23 cellular contexts compared by ENCODE assay signal in the genomic region with DNA sequence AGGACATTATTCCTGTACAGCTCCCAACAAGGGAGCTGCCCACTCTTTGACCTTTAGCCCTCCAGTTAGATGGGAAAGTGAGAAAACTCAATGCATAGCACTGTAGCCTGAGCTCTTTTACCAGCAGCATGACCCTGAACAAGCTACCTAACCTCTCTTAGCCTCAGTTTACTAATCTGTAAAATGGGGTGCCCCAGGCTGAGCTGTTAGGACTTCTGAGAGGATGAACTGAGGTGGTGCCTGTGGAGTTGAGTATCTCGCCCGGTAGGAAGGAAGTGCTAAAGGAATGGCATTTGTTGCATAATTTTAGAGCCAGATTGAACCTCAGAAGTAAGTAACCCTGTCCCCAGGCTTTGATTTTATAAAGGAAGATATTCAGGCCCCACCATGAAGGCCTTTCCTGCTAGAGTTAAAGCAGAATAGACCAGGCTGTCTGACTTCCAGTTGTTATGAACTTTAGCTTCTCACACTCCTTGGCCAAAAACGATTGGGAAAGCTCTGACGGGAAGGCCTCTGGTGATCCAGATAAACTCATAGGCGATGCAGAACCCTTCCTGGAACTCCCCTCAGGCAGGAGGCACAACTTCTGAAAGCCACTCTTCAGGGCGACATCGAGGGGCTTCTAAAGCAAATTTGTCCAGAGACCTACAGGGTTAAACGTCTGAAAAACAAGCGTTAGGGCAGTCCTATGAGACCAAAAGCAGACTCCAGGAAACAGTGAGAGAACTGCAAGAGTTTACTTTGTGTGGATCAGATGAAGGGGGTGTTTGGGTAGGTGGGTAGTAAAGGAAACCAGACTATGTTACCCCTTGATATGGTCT. TPM values are rescaled to one million over a fixed set of nuclear protein-coding genes. Genes with fewer than 3 reads are reported as not detected.
A peak's percentile ranks its signal among the peaks of the same experiment; 100 is the strongest.
DNase-seq lines count a peak whose midpoint lies in the region; ATAC-seq, FAIRE-seq and TF ChIP-seq lines count a peak whose summit lies in the region.
"Had no signal": no experiment of that assay in that cellular context is flagged by ENCODE, and none has a peak within 500 bp of the region (broad histone marks: within the 10 kb centered on the region; RNA-seq: fewer than 3 reads in every experiment).

No MANE protein-coding gene starts in this region.

- H3K36me3 ChIP-seq in right atrium auricular region (no peaks in the 10 kb centered on the region), esophagus muscularis mucosa (no peaks in the 10 kb centered on the region), HepG2 (replicated peaks in 1 of 2; ENCODE audit: control insufficient read depth in 1 of 2, insufficient read depth in 2 of 2, low read length in 2 of 2) (no peaks in the 10 kb centered on the region; a peak in 2 of 5 replicates), smooth muscle cell (ENCODE audit: low read depth) (no peaks in the 10 kb centered on the region)
- H3K36me3 ChIP-seq: BE2C had no signal

- intact Hi-C loops in cardiac septum (cut with DNase I) = no loop called here
- intact Hi-C loops in esophagus muscularis mucosa (cut with DNase I) = no loop called here
- intact Hi-C loops in HepG2 (cut with micrococcal nuclease; ENCODE audit: unreplicated experiment) = no loop called here
- intact Hi-C loops in CD4-positive, alpha-beta T cell (cut with DNase I, micrococcal nuclease) = no loop called here

- H3K27ac Mint-ChIP-seq in CD4-positive, alpha-beta T cell = no peak overlapping the region
- H3K27ac Mint-ChIP-seq: CD4-positive, CD25-positive, alpha-beta regulatory T cell; HFFc6 had no signal

- no peak for ATAC-seq in HepG2
- ATAC-seq in CD4-positive, alpha-beta T cell (ENCODE audit: poor library complexity) = no peak
- ATAC-seq: HCT116 had no signal

- H3K9ac ChIP-seq in HepG2 (ENCODE audit: insufficient read depth, low read depth, low read length) (0 out of 2 replicates have a peak overlapping the region, but pooled peaks have one; percentile 2), smooth muscle cell (ENCODE audit: low read depth) (no peak overlapping the region)

- no peaks in the 10 kb centered on the region for H3F3A ChIP-seq in smooth muscle cell (ENCODE audit: low read depth)

- no peak for TF ChIP-seq CTCF in right atrium auricular region (IDR thresholded peaks at IDR 0.05)
- TF ChIP-seq CTCF in esophagus muscularis mucosa (IDR thresholded peaks at IDR 0.05) = no peak
- no peak for TF ChIP-seq CTCF in HepG2 (CRISPR knock-in tag; IDR thresholded peaks at IDR 0.05)
- no peak for TF ChIP-seq CTCF in smooth muscle cell (IDR thresholded peaks at IDR 0.05; ENCODE audit: borderline replicate concordance, insufficient read depth, poor library complexity, severe bottlenecking)
- no peak for TF ChIP-seq CTCF in CD4-positive, alpha-beta T cell (IDR thresholded peaks at IDR 0.05)

- CTCF ChIA-PET in HepG2 (lab: Yijun Ruan, JAX; ENCODE audit: low intra/inter-chr PET ratio, low total read pairs) = no interaction called here
- CTCF ChIA-PET in CD4-positive, alpha-beta T cell (lab: Charles Lee) = no interaction called here

- TF ChIP-seq RAD21 in HepG2 (CRISPR knock-in tag; IDR thresholded peaks at IDR 0.05) = no peak

- 74% methylated on average over 9 of the region's 9 CpGs for WGBS in esophagus muscularis mucosa
- 75% methylated on average over 9 of the region's 9 CpGs for WGBS in HepG2 (ENCODE audit: low lambda C conversion rate)
- WGBS in smooth muscle cell (ENCODE audit: low lambda C conversion rate) = 86% methylated on average over 9 of the region's 9 CpGs

- no peaks in the 10 kb centered on the region for H3K36me3 Mint-ChIP-seq in CD4-positive, alpha-beta T cell (ENCODE audit: low read depth)
- H3K36me3 Mint-ChIP-seq: CD4-positive, CD25-positive, alpha-beta regulatory T cell had no signal

- in situ Hi-C loops in HepG2 (cut with HindIII; ENCODE audit: extremely low pct_ligation_motif_present, low pct_unique_long_range_greater_than_20kb) = no loop called here

- BruUV-seq in HepG2 (replicated peaks; lab: Mats Ljungman, UMichigan) = no TSS peak

- no peaks in the 10 kb centered on the region for H4K20me1 ChIP-seq in HepG2 (ENCODE audit: insufficient read depth, low read length)
- no peaks in the 10 kb centered on the region for H4K20me1 ChIP-seq in smooth muscle cell (ENCODE audit: low read depth)

- no peaks in the 10 kb centered on the region for H3K4me1 ChIP-seq in right atrium auricular region
- H3K4me1 ChIP-seq in esophagus muscularis mucosa = no peaks in the 10 kb centered on the region
- peaks cover 77% of the 10 kb centered on the region for H3K4me1 ChIP-seq in HepG2 (ENCODE audit: insufficient read depth, low read length)
- no peaks in the 10 kb centered on the region for H3K4me1 ChIP-seq in smooth muscle cell (ENCODE audit: low read depth)
- H3K4me1 ChIP-seq: BE2C had no signal

- H2AFZ ChIP-seq in HepG2 (ENCODE audit: low read length) (no peak overlapping the region), smooth muscle cell (ENCODE audit: low read depth) (no peak overlapping the region)

- TF ChIP-seq EP300 in esophagus muscularis mucosa (IDR thresholded peaks at IDR 0.05) = no peak
- no peak for TF ChIP-seq EP300 in HepG2 (IDR thresholded peaks at IDR 0.05; ENCODE audit: low read depth in 2 of 2, low read length in 2 of 2)
- no peak for TF ChIP-seq EP300 in HepG2 (CRISPR knock-in tag; IDR thresholded peaks at IDR 0.05; ENCODE audit: borderline replicate concordance)

- TF ChIP-seq POLR2A in esophagus muscularis mucosa (IDR thresholded peaks at IDR 0.05; ENCODE audit: low read depth) = no peak
- no peak for TF ChIP-seq POLR2A in HepG2 (IDR thresholded peaks at IDR 0.05; ENCODE audit: insufficient read depth in 1 of 2, low read depth in 2 of 2, low read length in 2 of 2)

- H3K4me3 ChIP-seq in right atrium auricular region = no peak overlapping the region
- H3K4me3 ChIP-seq in esophagus muscularis mucosa = no peak overlapping the region
- no peak overlapping the region for H3K4me3 ChIP-seq in HepG2 (replicated peaks in 1 of 3; ENCODE audit: insufficient read depth in 1 of 3, low read depth in 2 of 3, low read length in 3 of 3)
- no peak overlapping the region for H3K4me3 ChIP-seq in smooth muscle cell

- no peak for FAIRE-seq in HepG2 (lab: Jason Lieb, UNC)
- FAIRE-seq: D721Med, GM12892 had no signal

- H3K4me2 ChIP-seq in HepG2 (ENCODE audit: low read depth, low read length) = peak overlapping the region; percentile 2; the same call in 1 of the 2 replicates
- H3K4me2 ChIP-seq in smooth muscle cell = no peak overlapping the region

- H3K27ac ChIP-seq in right atrium auricular region (no peak overlapping the region), esophagus muscularis mucosa (replicated peaks in 1 of 4) (no peak overlapping the region), HepG2 (ENCODE audit: extremely low read length, insufficient read depth, low read length) (peak overlapping the region; percentile 97), smooth muscle cell (ENCODE audit: low read depth) (no peak overlapping the region)
- H3K27ac ChIP-seq in CD4-positive, alpha-beta T cell (ENCODE audit: low read depth, low read length) = no peak overlapping the region

- POLR2A ChIA-PET in HepG2 (lab: Yijun Ruan, JAX) = interaction anchor here (0.7 kb wide), 2 partner anchors 19 to 21 kb away, joined by 3 read pairs; no protein-coding TSS in a partner anchor
- POLR2A ChIA-PET in CD4-positive, alpha-beta T cell (lab: Charles Lee) = no interaction called here

- peak; percentile 58 for DNase-seq in right atrium auricular region (ENCODE audit: low spot score)
- no peak for DNase-seq in cardiac septum (ENCODE audit: low spot score)
- DNase-seq in esophagus muscularis mucosa (ENCODE audit: extremely low spot score) = peak; percentile 77
- no peak for DNase-seq in HepG2 (ENCODE audit: low spot score)
- DNase-seq in stimulated activated CD8-positive, alpha-beta memory T cell treated with anti-CD3 and anti-CD28 coated beads, Interleukin-4, amount 100 ng/mL, for 48 hours = peak; percentile 10
- no peak for DNase-seq in smooth muscle cell (lab: John Stamatoyannopoulos, UW; ENCODE audit: unreplicated experiment)
- no peak for DNase-seq in Ammon's horn (ENCODE audit: low spot score)
- DNase-seq in CD4-positive, alpha-beta T cell = no peak
- DNase-seq: BE2C; C1 segment of cervical spinal cord; Caco-2; CD4-positive, CD25-positive, alpha-beta regulatory T cell; DMS153; DMS79; GDM1; GOT3; H7; HFFc6 had no signal

- H3K27me3 Mint-ChIP-seq in CD4-positive, alpha-beta T cell = peaks cover 11% of the 10 kb centered on the region

- no peaks in the 10 kb centered on the region for H3K4me1 Mint-ChIP-seq in CD4-positive, alpha-beta T cell (ENCODE audit: low read depth)
- H3K4me1 Mint-ChIP-seq: CD4-positive, CD25-positive, alpha-beta regulatory T cell had no signal

- H3K9me3 ChIP-seq in right atrium auricular region = no peaks in the 10 kb centered on the region
- no peaks in the 10 kb centered on the region for H3K9me3 ChIP-seq in esophagus muscularis mucosa
- no peaks in the 10 kb centered on the region for H3K9me3 ChIP-seq in HepG2 (ENCODE audit: low read length)
- no peaks in the 10 kb centered on the region for H3K9me3 ChIP-seq in smooth muscle cell (replicated peaks; ENCODE audit: low read depth)
- H3K9me3 ChIP-seq in CD4-positive, alpha-beta T cell (ENCODE audit: control insufficient read depth, low read length) = no peaks in the 10 kb centered on the region
- H3K9me3 ChIP-seq: BE2C, Caco-2 had no signal

- no peaks in the 10 kb centered on the region for H3K27me3 ChIP-seq in right atrium auricular region
- peaks cover 0 to 3% (median 0%) of the 10 kb centered on the region in 4 donors for H3K27me3 ChIP-seq in esophagus muscularis mucosa
- no peaks in the 10 kb centered on the region; a peak in 1 of 5 replicates for H3K27me3 ChIP-seq in HepG2 (ENCODE audit: control insufficient read depth in 1 of 2, insufficient read depth in 2 of 2, low read length in 2 of 2)
- no peaks in the 10 kb centered on the region for H3K27me3 ChIP-seq in smooth muscle cell (ENCODE audit: low read depth)
- H3K27me3 ChIP-seq in CD4-positive, alpha-beta T cell (ENCODE audit: control insufficient read depth, insufficient read depth, low read length) = no peaks in the 10 kb centered on the region
- H3K27me3 ChIP-seq: BE2C had no signal

- H3K4me3 Mint-ChIP-seq in CD4-positive, alpha-beta T cell = no peak overlapping the region
- H3K4me3 Mint-ChIP-seq: CD4-positive, CD25-positive, alpha-beta regulatory T cell; HFFc6 had no signal

- H3K9me3 Mint-ChIP-seq in CD4-positive, alpha-beta T cell = no peaks in the 10 kb centered on the region

- H3K79me2 ChIP-seq in HepG2 (ENCODE audit: insufficient read depth, low read length) = peaks cover 19% of the 10 kb centered on the region
- no peaks in the 10 kb centered on the region for H3K79me2 ChIP-seq in smooth muscle cell (ENCODE audit: low read depth)

RNA-seq across cellular contexts. Expression of gene SERPINA10, which starts 2.5 kb away (rescaled TPM):
- total RNA-seq in right atrium auricular region = not detected
- total RNA-seq in cardiac septum = not detected
- not detected for total RNA-seq in esophagus muscularis mucosa
- 12.1 and 20.1 TPM in 2 replicates for total RNA-seq in HepG2 (2016; rRNA removed; fragmentation: Illumina TruSeq; extraction: Trizol)
- 2.9 and 3.2 TPM in 2 replicates for total RNA-seq in HepG2 (2016; cell fraction: cytosol; rRNA removed; fragmentation: Illumina TruSeq; extraction: Trizol; ENCODE audit: low read depth)
- total RNA-seq in HepG2 (2016; cell fraction: insoluble cytoplasmic fraction; rRNA removed; fragmentation: Illumina TruSeq; extraction: Trizol) = 12.4 and 19.4 TPM in 2 replicates
- total RNA-seq in HepG2 (2016; cell fraction: membrane; rRNA removed; fragmentation: Illumina TruSeq; extraction: Trizol) = 7.0 and 7.6 TPM in 2 replicates
- 15.9 and 21.0 TPM in 2 replicates for total RNA-seq in HepG2 (2016; cell fraction: nucleus; rRNA removed; fragmentation: Illumina TruSeq; extraction: Trizol)
- polyA plus RNA-seq in HepG2 (2011; rRNA removed) = 17.3 and 20.2 TPM in 2 replicates
- polyA plus RNA-seq in HepG2 (2011; cell fraction: cytosol; rRNA removed) = 11.5 and 15.3 TPM in 2 replicates
- polyA plus RNA-seq in HepG2 (2011; cell fraction: nucleus; rRNA removed) = 5.4 and 6.4 TPM in 2 replicates
- polyA plus RNA-seq in HepG2 (2012) = 14.6 and 20.7 TPM in 2 replicates
- polyA plus RNA-seq in HepG2 (2016; cell fraction: cytosol; fragmentation: Illumina TruSeq; extraction: Trizol; ENCODE audit: low read depth) = 1.4 and 1.5 TPM in 2 replicates
- polyA plus RNA-seq in HepG2 (2016; cell fraction: insoluble cytoplasmic fraction; fragmentation: Illumina TruSeq; extraction: Trizol; ENCODE audit: low read depth) = 9.7 and 11.2 TPM in 2 replicates
- polyA plus RNA-seq in HepG2 (2016; cell fraction: membrane; fragmentation: Illumina TruSeq; extraction: Trizol; ENCODE audit: low read depth) = 3.7 and 4.1 TPM in 2 replicates
- 22.0 and 24.2 TPM in 2 replicates for polyA plus RNA-seq in HepG2 (2016; cell fraction: nucleus; fragmentation: Illumina TruSeq; extraction: Trizol; ENCODE audit: insufficient read depth, low read depth)
- polyA minus RNA-seq in HepG2 (2011; rRNA and poly(A)+ RNA removed; ENCODE audit: low replicate concordance) = 26.7 TPM in 1 of 2 replicates, not detected in the other
- 15.7 and 16.5 TPM in 2 replicates for polyA minus RNA-seq in HepG2 (2011; cell fraction: cytosol; rRNA and poly(A)+ RNA removed)
- polyA minus RNA-seq in HepG2 (2011; cell fraction: nucleus; rRNA and poly(A)+ RNA removed) = 13.5 and 16.3 TPM in 2 replicates
- total RNA-seq in smooth muscle cell = not detected in 2 replicates
- not detected in 2 replicates for polyA plus RNA-seq in smooth muscle cell
- not detected for total RNA-seq in CD4-positive, alpha-beta T cell
- total RNA-seq: A172; CD4-positive, CD25-positive, alpha-beta regulatory T cell; Daoy; H7; HFFc6 had no signal
- polyA plus RNA-seq: CD4-positive, CD25-positive, alpha-beta regulatory T cell had no signal

RNA-seq across cellular contexts. Expression of gene SERPINA6, which starts 27.6 kb away (rescaled TPM):
- not detected for total RNA-seq in right atrium auricular region
- not detected for total RNA-seq in cardiac septum
- not detected for total RNA-seq in esophagus muscularis mucosa
- 144 and 260 TPM in 2 replicates for total RNA-seq in HepG2 (2016; rRNA removed; fragmentation: Illumina TruSeq; extraction: Trizol)
- 46.5 and 59.8 TPM in 2 replicates for total RNA-seq in HepG2 (2016; cell fraction: cytosol; rRNA removed; fragmentation: Illumina TruSeq; extraction: Trizol; ENCODE audit: low read depth)
- total RNA-seq in HepG2 (2016; cell fraction: insoluble cytoplasmic fraction; rRNA removed; fragmentation: Illumina TruSeq; extraction: Trizol) = 147 and 255 TPM in 2 replicates
- 72.4 and 91.0 TPM in 2 replicates for total RNA-seq in HepG2 (2016; cell fraction: membrane; rRNA removed; fragmentation: Illumina TruSeq; extraction: Trizol)
- 209 and 232 TPM in 2 replicates for total RNA-seq in HepG2 (2016; cell fraction: nucleus; rRNA removed; fragmentation: Illumina TruSeq; extraction: Trizol)
- polyA plus RNA-seq in HepG2 (2011; rRNA removed) = 333 and 391 TPM in 2 replicates
- polyA plus RNA-seq in HepG2 (2011; cell fraction: cytosol; rRNA removed) = 334 and 367 TPM in 2 replicates
- polyA plus RNA-seq in HepG2 (2011; cell fraction: nucleus; rRNA removed) = 148 and 149 TPM in 2 replicates
- polyA plus RNA-seq in HepG2 (2012) = 165 and 183 TPM in 2 replicates
- 50.8 and 68.1 TPM in 2 replicates for polyA plus RNA-seq in HepG2 (2016; cell fraction: cytosol; fragmentation: Illumina TruSeq; extraction: Trizol; ENCODE audit: low read depth)
- polyA plus RNA-seq in HepG2 (2016; cell fraction: insoluble cytoplasmic fraction; fragmentation: Illumina TruSeq; extraction: Trizol; ENCODE audit: low read depth) = 148 and 161 TPM in 2 replicates
- polyA plus RNA-seq in HepG2 (2016; cell fraction: membrane; fragmentation: Illumina TruSeq; extraction: Trizol; ENCODE audit: low read depth) = 59.5 and 79.3 TPM in 2 replicates
- polyA plus RNA-seq in HepG2 (2016; cell fraction: nucleus; fragmentation: Illumina TruSeq; extraction: Trizol; ENCODE audit: insufficient read depth, low read depth) = 298 and 309 TPM in 2 replicates
- 295 TPM in 1 of 2 replicates, not detected in the other for polyA minus RNA-seq in HepG2 (2011; rRNA and poly(A)+ RNA removed; ENCODE audit: low replicate concordance)
- polyA minus RNA-seq in HepG2 (2011; cell fraction: cytosol; rRNA and poly(A)+ RNA removed) = 62.1 and 78.1 TPM in 2 replicates
- polyA minus RNA-seq in HepG2 (2011; cell fraction: nucleus; rRNA and poly(A)+ RNA removed) = 54.3 and 66.5 TPM in 2 replicates
- not detected in 2 replicates for total RNA-seq in smooth muscle cell
- polyA plus RNA-seq in smooth muscle cell = 0.12 TPM in 1 of 2 replicates, not detected in the other
- total RNA-seq in CD4-positive, alpha-beta T cell = not detected
- total RNA-seq: A172; CD4-positive, CD25-positive, alpha-beta regulatory T cell; H7; HFFc6 had no signal
- polyA plus RNA-seq: CD4-positive, CD25-positive, alpha-beta regulatory T cell had no signal

Comparison
In these comparisons a context has a peak if more than half of its experiments do, and no peak if none do; other contexts are left out.
1. DNase-seq: peak in right atrium auricular region (single experiment), esophagus muscularis mucosa (single experiment) and stimulated activated CD8-positive, alpha-beta memory T cell treated with anti-CD3 and anti-CD28 coated beads, Interleukin-4, amount 100 ng/mL, for 48 hours (single experiment); none in cardiac septum (single experiment), HepG2 (single experiment), smooth muscle cell (single experiment), Ammon's horn (single experiment) and CD4-positive, alpha-beta T cell (0 of 10).
2. RNA of gene SERPINA6, which starts 27.6 kb away (total RNA-seq): 46.5 to 260 TPM in HepG2; not detected in right atrium auricular region, not detected in cardiac septum (single experiment), not detected in esophagus muscularis mucosa, not detected in smooth muscle cell and not detected in CD4-positive, alpha-beta T cell; every median in the first group is over 10 times any median in the second.